In the genomic region with DNA sequence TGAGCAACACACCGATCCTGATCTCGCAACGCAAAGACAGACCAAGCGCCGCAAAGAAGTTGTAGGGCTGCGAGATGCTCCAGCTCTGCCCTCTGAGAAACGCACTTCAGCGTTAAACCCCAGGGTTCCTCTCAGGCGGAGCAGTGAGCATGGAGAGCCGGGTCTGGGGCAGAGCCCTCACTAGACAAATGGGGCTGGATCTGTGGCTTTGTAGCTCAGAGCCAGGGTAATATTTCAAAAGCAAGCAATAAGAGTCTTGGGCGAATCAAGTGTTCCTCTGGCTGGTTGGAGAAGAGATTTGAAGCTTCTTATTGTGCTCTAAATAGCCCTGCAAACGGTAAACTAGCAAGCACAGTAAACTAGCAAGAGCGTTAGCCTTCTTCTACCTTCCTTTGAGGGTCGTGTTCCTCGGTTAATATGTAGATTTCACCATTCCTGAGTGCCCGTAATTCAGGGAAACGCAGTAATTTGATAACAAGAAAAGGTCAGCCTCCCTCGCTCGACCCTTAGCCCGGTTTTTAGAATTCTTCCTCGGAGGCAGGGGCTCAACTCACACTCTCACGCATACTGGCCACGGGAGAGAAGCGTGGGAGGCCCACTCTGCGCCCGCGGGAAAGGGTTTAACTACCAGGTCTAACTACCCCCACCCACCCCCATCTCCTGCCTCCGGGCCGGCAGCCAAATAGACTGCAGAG, we compare ENCODE assay signal across 1 cellular context.
TF ChIP-seq lines count a peak whose summit lies in the region.

No MANE protein-coding gene starts in this region.

TF ChIP-seq in WTC11, 78 proteins besides CTCF, POLR2A, EP300 and RAD21 (continued from another document):
- TF ChIP-seq, protein P1, sequence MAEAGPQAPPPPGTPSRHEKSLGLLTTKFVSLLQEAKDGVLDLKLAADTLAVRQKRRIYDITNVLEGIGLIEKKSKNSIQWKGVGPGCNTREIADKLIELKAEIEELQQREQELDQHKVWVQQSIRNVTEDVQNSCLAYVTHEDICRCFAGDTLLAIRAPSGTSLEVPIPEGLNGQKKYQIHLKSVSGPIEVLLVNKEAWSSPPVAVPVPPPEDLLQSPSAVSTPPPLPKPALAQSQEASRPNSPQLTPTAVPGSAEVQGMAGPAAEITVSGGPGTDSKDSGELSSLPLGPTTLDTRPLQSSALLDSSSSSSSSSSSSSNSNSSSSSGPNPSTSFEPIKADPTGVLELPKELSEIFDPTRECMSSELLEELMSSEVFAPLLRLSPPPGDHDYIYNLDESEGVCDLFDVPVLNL (CRISPR knock-in tag; IDR thresholded peaks at IDR 0.05; ENCODE audit: borderline replicate concordance, low read depth): no peak
- TF ChIP-seq ZNF423 (CRISPR knock-in tag; IDR thresholded peaks at IDR 0.05) (no peak), NR1H2 (CRISPR knock-in tag; IDR thresholded peaks at IDR 0.05) (no peak), GTF2I (CRISPR knock-in tag; conservative IDR thresholded peaks at IDR 0.05) (no peak)
- TF ChIP-seq, protein P2, sequence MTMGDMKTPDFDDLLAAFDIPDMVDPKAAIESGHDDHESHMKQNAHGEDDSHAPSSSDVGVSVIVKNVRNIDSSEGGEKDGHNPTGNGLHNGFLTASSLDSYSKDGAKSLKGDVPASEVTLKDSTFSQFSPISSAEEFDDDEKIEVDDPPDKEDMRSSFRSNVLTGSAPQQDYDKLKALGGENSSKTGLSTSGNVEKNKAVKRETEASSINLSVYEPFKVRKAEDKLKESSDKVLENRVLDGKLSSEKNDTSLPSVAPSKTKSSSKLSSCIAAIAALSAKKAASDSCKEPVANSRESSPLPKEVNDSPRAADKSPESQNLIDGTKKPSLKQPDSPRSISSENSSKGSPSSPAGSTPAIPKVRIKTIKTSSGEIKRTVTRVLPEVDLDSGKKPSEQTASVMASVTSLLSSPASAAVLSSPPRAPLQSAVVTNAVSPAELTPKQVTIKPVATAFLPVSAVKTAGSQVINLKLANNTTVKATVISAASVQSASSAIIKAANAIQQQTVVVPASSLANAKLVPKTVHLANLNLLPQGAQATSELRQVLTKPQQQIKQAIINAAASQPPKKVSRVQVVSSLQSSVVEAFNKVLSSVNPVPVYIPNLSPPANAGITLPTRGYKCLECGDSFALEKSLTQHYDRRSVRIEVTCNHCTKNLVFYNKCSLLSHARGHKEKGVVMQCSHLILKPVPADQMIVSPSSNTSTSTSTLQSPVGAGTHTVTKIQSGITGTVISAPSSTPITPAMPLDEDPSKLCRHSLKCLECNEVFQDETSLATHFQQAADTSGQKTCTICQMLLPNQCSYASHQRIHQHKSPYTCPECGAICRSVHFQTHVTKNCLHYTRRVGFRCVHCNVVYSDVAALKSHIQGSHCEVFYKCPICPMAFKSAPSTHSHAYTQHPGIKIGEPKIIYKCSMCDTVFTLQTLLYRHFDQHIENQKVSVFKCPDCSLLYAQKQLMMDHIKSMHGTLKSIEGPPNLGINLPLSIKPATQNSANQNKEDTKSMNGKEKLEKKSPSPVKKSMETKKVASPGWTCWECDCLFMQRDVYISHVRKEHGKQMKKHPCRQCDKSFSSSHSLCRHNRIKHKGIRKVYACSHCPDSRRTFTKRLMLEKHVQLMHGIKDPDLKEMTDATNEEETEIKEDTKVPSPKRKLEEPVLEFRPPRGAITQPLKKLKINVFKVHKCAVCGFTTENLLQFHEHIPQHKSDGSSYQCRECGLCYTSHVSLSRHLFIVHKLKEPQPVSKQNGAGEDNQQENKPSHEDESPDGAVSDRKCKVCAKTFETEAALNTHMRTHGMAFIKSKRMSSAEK (CRISPR knock-in tag; IDR thresholded peaks at IDR 0.05; ENCODE audit: borderline replicate concordance): no peak
- TF ChIP-seq, protein P3, sequence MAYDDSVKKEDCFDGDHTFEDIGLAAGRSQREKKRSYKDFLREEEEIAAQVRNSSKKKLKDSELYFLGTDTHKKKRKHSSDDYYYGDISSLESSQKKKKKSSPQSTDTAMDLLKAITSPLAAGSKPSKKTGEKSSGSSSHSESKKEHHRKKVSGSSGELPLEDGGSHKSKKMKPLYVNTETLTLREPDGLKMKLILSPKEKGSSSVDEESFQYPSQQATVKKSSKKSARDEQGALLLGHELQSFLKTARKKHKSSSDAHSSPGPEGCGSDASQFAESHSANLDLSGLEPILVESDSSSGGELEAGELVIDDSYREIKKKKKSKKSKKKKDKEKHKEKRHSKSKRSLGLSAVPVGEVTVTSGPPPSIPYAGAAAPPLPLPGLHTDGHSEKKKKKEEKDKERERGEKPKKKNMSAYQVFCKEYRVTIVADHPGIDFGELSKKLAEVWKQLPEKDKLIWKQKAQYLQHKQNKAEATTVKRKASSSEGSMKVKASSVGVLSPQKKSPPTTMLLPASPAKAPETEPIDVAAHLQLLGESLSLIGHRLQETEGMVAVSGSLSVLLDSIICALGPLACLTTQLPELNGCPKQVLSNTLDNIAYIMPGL (CRISPR knock-in tag; IDR thresholded peaks at IDR 0.05): no peak
- TF ChIP-seq, protein P4, sequence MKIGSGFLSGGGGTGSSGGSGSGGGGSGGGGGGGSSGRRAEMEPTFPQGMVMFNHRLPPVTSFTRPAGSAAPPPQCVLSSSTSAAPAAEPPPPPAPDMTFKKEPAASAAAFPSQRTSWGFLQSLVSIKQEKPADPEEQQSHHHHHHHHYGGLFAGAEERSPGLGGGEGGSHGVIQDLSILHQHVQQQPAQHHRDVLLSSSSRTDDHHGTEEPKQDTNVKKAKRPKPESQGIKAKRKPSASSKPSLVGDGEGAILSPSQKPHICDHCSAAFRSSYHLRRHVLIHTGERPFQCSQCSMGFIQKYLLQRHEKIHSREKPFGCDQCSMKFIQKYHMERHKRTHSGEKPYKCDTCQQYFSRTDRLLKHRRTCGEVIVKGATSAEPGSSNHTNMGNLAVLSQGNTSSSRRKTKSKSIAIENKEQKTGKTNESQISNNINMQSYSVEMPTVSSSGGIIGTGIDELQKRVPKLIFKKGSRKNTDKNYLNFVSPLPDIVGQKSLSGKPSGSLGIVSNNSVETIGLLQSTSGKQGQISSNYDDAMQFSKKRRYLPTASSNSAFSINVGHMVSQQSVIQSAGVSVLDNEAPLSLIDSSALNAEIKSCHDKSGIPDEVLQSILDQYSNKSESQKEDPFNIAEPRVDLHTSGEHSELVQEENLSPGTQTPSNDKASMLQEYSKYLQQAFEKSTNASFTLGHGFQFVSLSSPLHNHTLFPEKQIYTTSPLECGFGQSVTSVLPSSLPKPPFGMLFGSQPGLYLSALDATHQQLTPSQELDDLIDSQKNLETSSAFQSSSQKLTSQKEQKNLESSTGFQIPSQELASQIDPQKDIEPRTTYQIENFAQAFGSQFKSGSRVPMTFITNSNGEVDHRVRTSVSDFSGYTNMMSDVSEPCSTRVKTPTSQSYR (CRISPR knock-in tag; IDR thresholded peaks at IDR 0.05): no peak
